28 cellular contexts compared by ENCODE assay signal in the genomic region with DNA sequence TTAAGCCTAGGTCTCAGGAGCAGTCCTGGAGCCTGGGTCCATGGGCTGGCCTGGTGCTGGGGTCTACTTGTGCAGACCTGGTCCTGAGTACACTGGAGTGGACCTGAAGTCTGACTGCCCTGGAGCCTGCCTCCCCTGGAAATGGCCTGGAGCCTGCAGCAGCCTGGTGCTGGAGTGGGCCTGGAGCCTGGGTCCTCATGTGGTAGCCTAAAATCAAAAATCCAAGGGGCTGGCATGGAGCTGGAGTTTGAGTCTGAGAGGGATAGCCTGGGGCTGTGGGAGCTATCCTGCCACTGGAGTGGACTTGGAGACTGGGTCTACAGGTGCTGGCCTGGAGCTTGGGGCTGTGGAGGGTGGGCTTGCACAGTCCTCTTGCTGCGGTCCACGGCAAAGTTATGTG.
"Had no signal": no experiment of that assay in that cellular context is flagged by ENCODE, and none has a peak within 500 bp of the region (broad histone marks: within the 10 kb centered on the region; RNA-seq: fewer than 3 reads in every experiment).

No MANE protein-coding gene starts in this region.

- ATAC-seq: naive thymus-derived CD4-positive, alpha-beta T cell; natural killer cell; pancreas; psoas muscle; right cardiac atrium; right lobe of liver; stimulated activated effector memory CD8-positive, alpha-beta T cell treated with anti-CD3 and anti-CD28 coated beads, Interleukin-12 subunit alpha, Interleukin-12 subunit beta, amount 100 ng/mL, for 72 hours; stimulated activated naive B cell treated with anti-CD40 and anti-IgM and Interleukin-4, amounts not matched to agents 10 μg/mL and 1 μg/mL and 100 μg/mL, for 72 hours had no signal

- H3K27me3 Mint-ChIP-seq: naive thymus-derived CD4-positive, alpha-beta T cell; progenitor cell of endocrine pancreas; stimulated activated naive B cell treated with anti-CD40 and anti-IgM and Interleukin-4, amounts not matched to agents 10 μg/mL and 1 μg/mL and 100 μg/mL, for 72 hours; stimulated activated naive CD8-positive, alpha-beta T cell treated with anti-CD3 and anti-CD28 coated beads, Interleukin-15, Interleukin-2, amounts not matched to agents 100 ng/mL and 50 ng/mL, for 24 hours had no signal

- FAIRE-seq: pancreas, small intestine had no signal

- H3K9ac ChIP-seq: neural progenitor cell had no signal

- H3K27ac ChIP-seq: neural progenitor cell, neutrophil, pancreas, psoas muscle, right lobe of liver, sigmoid colon, stomach, thoracic aorta, thyroid gland, tibial nerve, upper lobe of left lung, uterus had no signal

- H3K4me3 Mint-ChIP-seq: naive thymus-derived CD4-positive, alpha-beta T cell; natural killer cell; nephron; neural progenitor cell; stimulated activated effector memory CD8-positive, alpha-beta T cell treated with anti-CD3 and anti-CD28 coated beads, Interleukin-12 subunit alpha, Interleukin-12 subunit beta, amount 100 ng/mL, for 72 hours; stimulated activated naive B cell treated with anti-CD40 and anti-IgM and Interleukin-4, amounts not matched to agents 10 μg/mL and 1 μg/mL and 100 μg/mL, for 72 hours; stimulated activated naive CD8-positive, alpha-beta T cell treated with anti-CD3 and anti-CD28 coated beads, Interleukin-15, Interleukin-2, amounts not matched to agents 100 ng/mL and 50 ng/mL, for 24 hours had no signal

- H3K9me3 ChIP-seq: neutrophil, pancreas, right lobe of liver, thyroid gland had no signal

- H3K36me3 ChIP-seq: neural progenitor cell, neutrophil, pancreas, right lobe of liver, thoracic aorta, thyroid gland, upper lobe of left lung, uterus had no signal

- H3K4me1 ChIP-seq: neural progenitor cell, pancreas, psoas muscle, right lobe of liver, sigmoid colon, stomach, thyroid gland, tibial nerve, upper lobe of left lung, uterus had no signal

- H3K36me3 Mint-ChIP-seq: stimulated activated effector memory CD8-positive, alpha-beta T cell treated with anti-CD3 and anti-CD28 coated beads, Interleukin-12 subunit alpha, Interleukin-12 subunit beta, amount 100 ng/mL, for 72 hours had no signal

- DNase-seq: naive thymus-derived CD4-positive, alpha-beta T cell; natural killer cell; nucleus accumbens; psoas muscle; sigmoid colon; small intestine; stimulated activated CD4-positive, alpha-beta T cell treated with anti-CD3 and anti-CD28 coated beads, Interleukin-15, amount 100 ng/mL, for 24 hours; stimulated activated CD4-positive, alpha-beta T cell treated with anti-CD3 and anti-CD28 coated beads, Interleukin-2, amount 100 ng/mL, for 24 hours; stimulated activated CD4-positive, alpha-beta T cell treated with anti-CD3 and anti-CD28 coated beads, Interleukin-2, amount 100 ng/mL, for 48 hours; stimulated activated CD4-positive, alpha-beta T cell treated with anti-CD3 and anti-CD28 coated beads, Interleukin-4, amount 100 ng/mL, for 24 hours; stimulated activated naive B cell treated with anti-CD40 and anti-IgM and Interleukin-4, amounts not matched to agents 10 μg/mL and 1 μg/mL and 100 μg/mL, for 72 hours; stimulated activated naive CD4-positive, alpha-beta T cell treated with Interleukin-2 at 50 U/mL for 16 hours; stomach; thyroid gland; trophoblast cell; upper lobe of left lung; uterus had no signal

- H3K27ac Mint-ChIP-seq: naive thymus-derived CD4-positive, alpha-beta T cell; natural killer cell; nephron; neural progenitor cell; progenitor cell of endocrine pancreas; stimulated activated effector memory CD8-positive, alpha-beta T cell treated with anti-CD3 and anti-CD28 coated beads, Interleukin-12 subunit alpha, Interleukin-12 subunit beta, amount 100 ng/mL, for 72 hours; stimulated activated naive B cell treated with anti-CD40 and anti-IgM and Interleukin-4, amounts not matched to agents 10 μg/mL and 1 μg/mL and 100 μg/mL, for 72 hours; stimulated activated naive CD8-positive, alpha-beta T cell treated with anti-CD3 and anti-CD28 coated beads, Interleukin-15, Interleukin-2, amounts not matched to agents 100 ng/mL and 50 ng/mL, for 24 hours had no signal

- H3K4me1 Mint-ChIP-seq: naive thymus-derived CD4-positive, alpha-beta T cell; natural killer cell; nephron; neural progenitor cell; stimulated activated effector memory CD8-positive, alpha-beta T cell treated with anti-CD3 and anti-CD28 coated beads, Interleukin-12 subunit alpha, Interleukin-12 subunit beta, amount 100 ng/mL, for 72 hours; stimulated activated naive B cell treated with anti-CD40 and anti-IgM and Interleukin-4, amounts not matched to agents 10 μg/mL and 1 μg/mL and 100 μg/mL, for 72 hours had no signal

- H3K4me3 ChIP-seq: neural progenitor cell, pancreas, psoas muscle, right lobe of liver, sigmoid colon, stomach, thoracic aorta, thyroid gland, tibial nerve, upper lobe of left lung, uterus had no signal
